ENCODE assay signal across 8 cellular contexts in genomic region chr17:32876414-32877163, GRCh38. TPM values are rescaled to one million over a fixed set of nuclear protein-coding genes. Genes with fewer than 3 reads are reported as not detected.
DNase-seq lines count a peak whose midpoint lies in the region; ATAC-seq and TF ChIP-seq lines count a peak whose summit lies in the region.

TSS of gene MYO1D (minus strand) at chr17:32877124. CDS start at chr17:32876872, 252 bp downstream.

- TF ChIP-seq POLR2A in GM19193 (IDR thresholded peaks at IDR 0.05; ENCODE audit: extremely low read depth, insufficient read depth, insufficient read length): peak; percentile 39
- TF ChIP-seq POLR2A in uterus (IDR thresholded peaks at IDR 0.05): peak; percentile 78 to 93

- no peak for TF ChIP-seq CTCF in BE2C (IDR thresholded peaks at IDR 0.05; ENCODE audit: low read depth, low read length)
- TF ChIP-seq CTCF in uterus (IDR thresholded peaks at IDR 0.05): peak; percentile 14 to 71 (median 26)

- peak; percentile 6 for DNase-seq in BE2C
- peak in 1 of 2 experiments; percentile 29 for DNase-seq in SJCRH30
- DNase-seq in left ventricle myocardium superior: peak; percentile 65
- no peak for DNase-seq in renal cortical epithelial cell (ENCODE audit: low read depth)
- DNase-seq in uterus: peak; percentile 52 to 60

- H3K36me3 Mint-ChIP-seq in activated naive CD8-positive, alpha-beta T cell: peaks cover 2% of the 10 kb centered on the region

- no peaks in the 10 kb centered on the region for H3K27me3 Mint-ChIP-seq in activated naive CD8-positive, alpha-beta T cell

- H3K4me3 ChIP-seq in BE2C (ENCODE audit: low read depth, low read length) (peak within 1 kb of the TSS; percentile 21; the same call in 1 of the 2 replicates), SJCRH30 (peak within 1 kb of the TSS; percentile 60), uterus (peak within 1 kb of the TSS; percentile 63 to 87)

- peaks cover 13% of the 10 kb centered on the region for H3K4me1 Mint-ChIP-seq in activated naive CD8-positive, alpha-beta T cell (ENCODE audit: low read depth)

- no peaks in the 10 kb centered on the region for H3K9me3 ChIP-seq in BE2C
- no peaks in the 10 kb centered on the region for H3K9me3 ChIP-seq in SJCRH30 (replicated peaks)
- no peaks in the 10 kb centered on the region for H3K9me3 ChIP-seq in uterus

- H3K27ac ChIP-seq in SJCRH30 (no peak within 1 kb of the TSS), uterus (peak within 1 kb of the TSS; percentile 90 to 94)

- H3K4me1 ChIP-seq in BE2C: no peaks in the 10 kb centered on the region
- no peaks in the 10 kb centered on the region for H3K4me1 ChIP-seq in SJCRH30
- H3K4me1 ChIP-seq in uterus: peaks cover 0 to 3% of the 10 kb centered on the region in 2 donors

- ATAC-seq in HG03432 (IDR thresholded peaks at IDR 0.05; ENCODE audit: unreplicated experiment) (peak; percentile 62), left ventricle myocardium superior (peak; percentile 55)

- peak within 1 kb of the TSS; percentile 95 for H3K4me3 Mint-ChIP-seq in activated naive CD8-positive, alpha-beta T cell

- H3K27me3 ChIP-seq in BE2C (peaks cover 7% of the 10 kb centered on the region), SJCRH30 (no peaks in the 10 kb centered on the region), uterus (no peaks in the 10 kb centered on the region)

- H3K27ac Mint-ChIP-seq in activated naive CD8-positive, alpha-beta T cell: peak within 1 kb of the TSS; percentile 86

- intact Hi-C loops in left ventricle myocardium superior (cut with micrococcal nuclease): loop anchor here (10.0 kb wide), 1 partner anchor 92 kb away; no protein-coding TSS in a partner anchor
- intact Hi-C loops in uterus (cut with DNase I; ENCODE audit: low total_unique reads): loop anchor here (2.0 kb wide), 1 partner anchor 94 kb away; no protein-coding TSS in a partner anchor

- H3K36me3 ChIP-seq in BE2C: no peaks in the 10 kb centered on the region
- H3K36me3 ChIP-seq in SJCRH30: no peaks in the 10 kb centered on the region
- no peaks in the 10 kb centered on the region for H3K36me3 ChIP-seq in uterus

- no peaks in the 10 kb centered on the region for H3K9me3 Mint-ChIP-seq in activated naive CD8-positive, alpha-beta T cell (ENCODE audit: low read depth)

RNA-seq across cellular contexts. Expression of gene MYO1D, which starts in this region (rescaled TPM):
- 0.34 TPM for polyA plus RNA-seq in BE2C (2012; ENCODE audit: insufficient read depth, insufficient read length, low read depth)
- 2.3 and 3.7 TPM in 2 replicates for total RNA-seq in SJCRH30 (2014; rRNA removed; shearing (Covaris generic))
- total RNA-seq in left ventricle myocardium superior (6.4 TPM), renal cortical epithelial cell (28.3 and 46.9 TPM in 2 replicates), uterus (10 to 100 TPM; 20.4 to 55.2 (median 30.6) TPM)

Comparison
In these comparisons a context has a peak if more than half of its experiments do, and no peak if none do; other contexts are left out.
1. H3K4me3 ChIP-seq: peak in every context shown above with its lines; median percentile 75 in uterus; 60 in SJCRH30; 21 in BE2C.